Comparison of ENCODE assay signal across 8 cellular contexts in the genomic region with DNA sequence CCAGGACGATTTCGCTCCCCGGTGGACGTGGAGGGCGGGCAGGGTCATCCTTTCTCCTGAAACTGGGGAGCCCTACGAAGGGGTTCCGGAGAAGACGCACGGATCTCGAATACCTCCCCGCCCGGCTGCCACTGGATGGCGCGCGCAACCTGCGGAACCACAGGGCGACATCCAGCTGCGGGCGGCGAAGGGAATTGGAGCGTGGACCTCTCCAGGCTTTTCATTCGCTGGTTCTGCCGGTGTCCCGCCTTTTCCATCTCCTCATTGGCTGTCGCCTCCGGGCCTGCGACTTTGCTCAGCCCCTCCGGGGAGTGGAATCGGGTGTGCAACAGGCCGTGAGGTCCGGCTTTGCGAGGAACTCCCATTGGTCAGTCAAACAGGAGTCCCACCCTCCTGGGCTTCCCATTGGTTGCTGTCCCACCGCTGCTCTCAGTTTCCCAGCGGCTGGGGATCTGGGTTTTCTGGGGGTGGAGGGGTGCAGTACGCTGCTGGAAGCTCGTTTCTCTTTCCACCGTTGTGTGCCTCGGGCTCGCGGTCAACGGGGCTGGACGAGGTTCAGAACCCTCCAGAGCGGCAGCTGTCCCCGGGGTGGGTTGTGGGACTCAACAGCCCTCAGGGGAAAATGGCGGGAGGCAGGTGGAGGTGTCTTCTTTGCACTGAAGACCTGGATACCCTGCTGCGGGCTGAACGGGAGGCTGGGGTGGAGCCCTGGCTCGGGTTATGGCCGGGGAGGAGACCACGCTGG. TPM values are rescaled to one million over a fixed set of nuclear protein-coding genes. Genes with fewer than 3 reads are reported as not detected.
DNase-seq lines count a peak whose midpoint lies in the region; ATAC-seq, FAIRE-seq and TF ChIP-seq lines count a peak whose summit lies in the region.

No MANE protein-coding gene starts in this region.

- H3K4me1 ChIP-seq in KMS-11 (ENCODE audit: low read depth, poor library complexity, severe bottlenecking) = no peaks in the 10 kb centered on the region

- DNase-seq in DMS53 (lab: John Stamatoyannopoulos, UW) = peak; percentile 98
- DNase-seq in RCC 7860 (ENCODE audit: low spot score) = peak; percentile 71
- DNase-seq in activated T-helper 1 cell treated with anti-CD3 and anti-CD28 coated beads, Interleukin-2, amount 50 U/mL, for 16 hours (ENCODE audit: low read depth in 1 of 2, low spot score in 1 of 2) = peak; percentile 81 to 89
- DNase-seq in fibroblast of peridontal ligament (ENCODE audit: extremely low read depth) = peak; percentile 51
- peak; percentile 74 to 90 (median 85) for DNase-seq in naive thymus-derived CD8-positive, alpha-beta T cell
- DNase-seq in stimulated activated naive B cell treated with anti-CD40 and anti-IgM and Interleukin-4, amounts not matched to agents 10 μg/mL and 1 μg/mL and 100 μg/mL, for 72 hours = peak; percentile 95

- H3K36me3 ChIP-seq in KMS-11 (ENCODE audit: insufficient read depth) = no peaks in the 10 kb centered on the region

- no peak overlapping the region for H3K4me3 ChIP-seq in KMS-11 (IDR thresholded peaks at IDR 0.05; ENCODE audit: insufficient read depth, low read depth, low read length)

- TF ChIP-seq CTCF in KMS-11 (conservative IDR thresholded peaks at IDR 0.05; ENCODE audit: low read depth, low read length) = peak; percentile 47

- peaks cover 5 to 12% (median 8%) of the 10 kb centered on the region in 4 donors for H3K4me1 Mint-ChIP-seq in naive thymus-derived CD8-positive, alpha-beta T cell
- peaks cover 4 to 7% of the 10 kb centered on the region in 2 donors for H3K4me1 Mint-ChIP-seq in stimulated activated naive B cell treated with anti-CD40 and anti-IgM and Interleukin-4, amounts not matched to agents 10 μg/mL and 1 μg/mL and 100 μg/mL, for 72 hours

- H3K9ac ChIP-seq in KMS-11 = no peak overlapping the region

- H4K20me1 ChIP-seq in KMS-11 (ENCODE audit: insufficient read depth) = no peaks in the 10 kb centered on the region

- no peaks in the 10 kb centered on the region for H3K27me3 ChIP-seq in KMS-11 (ENCODE audit: insufficient read depth, low read depth)

- H3K27ac ChIP-seq in KMS-11 = no peak overlapping the region

- H2AFZ ChIP-seq in KMS-11 (ENCODE audit: low read depth) = peak overlapping the region; percentile 85

- peak overlapping the region; percentile 33; the same call in 1 of the 2 replicates for H3K4me2 ChIP-seq in KMS-11

- H3K27me3 Mint-ChIP-seq in naive thymus-derived CD8-positive, alpha-beta T cell = peaks cover 0 to 2% (median 0%) of the 10 kb centered on the region in 5 donors
- H3K27me3 Mint-ChIP-seq in stimulated activated naive B cell treated with anti-CD40 and anti-IgM and Interleukin-4, amounts not matched to agents 10 μg/mL and 1 μg/mL and 100 μg/mL, for 72 hours = peaks cover 0 to 4% of the 10 kb centered on the region in 2 donors

- H3K79me2 ChIP-seq in KMS-11 (ENCODE audit: insufficient read depth, low read depth) = no peaks in the 10 kb centered on the region

- H3K27ac Mint-ChIP-seq in naive thymus-derived CD8-positive, alpha-beta T cell = peak overlapping the region; percentile 35 to 90 (median 80)
- peak overlapping the region; percentile 95 for H3K27ac Mint-ChIP-seq in stimulated activated naive B cell treated with anti-CD40 and anti-IgM and Interleukin-4, amounts not matched to agents 10 μg/mL and 1 μg/mL and 100 μg/mL, for 72 hours

- peaks cover 0 to 6% (median 2%) of the 10 kb centered on the region in 3 donors for H3K36me3 Mint-ChIP-seq in naive thymus-derived CD8-positive, alpha-beta T cell
- peaks cover 0 to 5% of the 10 kb centered on the region in 2 donors for H3K36me3 Mint-ChIP-seq in stimulated activated naive B cell treated with anti-CD40 and anti-IgM and Interleukin-4, amounts not matched to agents 10 μg/mL and 1 μg/mL and 100 μg/mL, for 72 hours

- POLR2A ChIA-PET in naive thymus-derived CD8-positive, alpha-beta T cell (lab: Charles Lee) = no interaction called here

- peaks cover 0 to 17% (median 9%) of the 10 kb centered on the region in 9 donors for H3K9me3 Mint-ChIP-seq in naive thymus-derived CD8-positive, alpha-beta T cell
- H3K9me3 Mint-ChIP-seq in stimulated activated naive B cell treated with anti-CD40 and anti-IgM and Interleukin-4, amounts not matched to agents 10 μg/mL and 1 μg/mL and 100 μg/mL, for 72 hours = peaks cover 6 to 7% of the 10 kb centered on the region in 2 donors

- peak; percentile 98 for ATAC-seq in GM21723 (IDR thresholded peaks at IDR 0.05; ENCODE audit: unreplicated experiment)
- peak; percentile 96 to 98 for ATAC-seq in naive thymus-derived CD8-positive, alpha-beta T cell
- ATAC-seq in stimulated activated naive B cell treated with anti-CD40 and anti-IgM and Interleukin-4, amounts not matched to agents 10 μg/mL and 1 μg/mL and 100 μg/mL, for 72 hours (replicated peaks) = peak; percentile 99

- FAIRE-seq in RCC 7860 (lab: Jason Lieb, UNC) = peak; percentile 60

- peak overlapping the region; percentile 86 to 93 (median 90) for H3K4me3 Mint-ChIP-seq in naive thymus-derived CD8-positive, alpha-beta T cell
- H3K4me3 Mint-ChIP-seq in stimulated activated naive B cell treated with anti-CD40 and anti-IgM and Interleukin-4, amounts not matched to agents 10 μg/mL and 1 μg/mL and 100 μg/mL, for 72 hours = peak overlapping the region; percentile 97 to 99

RNA-seq across cellular contexts. Expression of a gene that starts 14.5 kb away (rescaled TPM):
- not detected for total RNA-seq in naive thymus-derived CD8-positive, alpha-beta T cell
- polyA plus RNA-seq in naive thymus-derived CD8-positive, alpha-beta T cell = not detected

RNA-seq across cellular contexts. Expression of a gene that starts 55.3 kb away (rescaled TPM):
- total RNA-seq in naive thymus-derived CD8-positive, alpha-beta T cell = not detected
- not detected for polyA plus RNA-seq in naive thymus-derived CD8-positive, alpha-beta T cell
